10 cellular contexts compared by ENCODE assay signal in the genomic region with DNA sequence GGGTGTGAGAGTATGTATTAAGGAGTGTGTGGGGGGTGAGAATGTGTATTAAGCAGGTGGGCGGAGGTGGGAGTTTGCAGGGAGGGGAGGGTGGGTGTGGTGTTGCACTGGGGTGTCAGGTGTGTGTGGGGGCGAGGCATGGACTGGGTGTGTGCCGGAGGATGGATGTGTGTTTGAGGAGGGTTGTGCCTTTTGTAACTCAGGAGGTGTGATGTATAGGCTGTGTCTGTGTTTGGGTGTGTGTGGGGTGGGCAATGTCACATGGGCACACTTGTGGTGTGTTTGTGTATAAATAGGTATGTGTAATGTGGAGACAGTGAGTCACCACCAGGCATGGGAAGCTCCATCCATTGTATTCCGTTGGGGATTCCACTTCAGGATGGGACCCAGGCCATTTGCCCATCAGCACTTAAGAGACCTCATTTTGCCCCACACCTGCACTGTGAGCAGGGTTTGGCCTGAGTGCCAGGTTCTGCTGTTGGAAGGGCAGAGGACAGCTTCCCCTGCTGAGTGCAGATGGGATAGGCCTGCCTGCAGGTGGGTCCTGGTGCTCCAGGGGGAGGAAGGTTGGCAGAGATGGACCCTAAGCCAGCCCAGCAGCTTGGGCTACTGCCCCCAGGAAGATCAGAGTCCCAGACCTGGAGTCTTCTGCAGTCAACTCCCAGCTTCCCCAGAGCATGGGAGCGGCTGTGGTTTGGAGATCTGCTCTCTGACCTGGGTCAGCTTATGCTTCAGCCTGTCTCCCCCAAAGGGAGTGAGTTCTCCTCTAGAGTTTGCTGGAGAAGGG. TPM values are rescaled to one million over a fixed set of nuclear protein-coding genes. Genes with fewer than 3 reads are reported as not detected.
DNase-seq lines count a peak whose midpoint lies in the region; ATAC-seq and TF ChIP-seq lines count a peak whose summit lies in the region.
"Had no signal": no experiment of that assay in that cellular context is flagged by ENCODE, and none has a peak within 500 bp of the region (broad histone marks: within the 10 kb centered on the region; RNA-seq: fewer than 3 reads in every experiment).

No MANE protein-coding gene starts in this region.

- H2BK15ac ChIP-seq in IMR-90 (ENCODE audit: low read depth, low read length) = no peak overlapping the region

- no peak for ATAC-seq in IMR-90 (ENCODE audit: low read depth)
- ATAC-seq in HG02798 (IDR thresholded peaks at IDR 0.05; ENCODE audit: poor library complexity, unreplicated experiment) = no peak
- no peak for ATAC-seq in HG02852 (IDR thresholded peaks at IDR 0.05; ENCODE audit: unreplicated experiment)
- ATAC-seq in activated CD4-positive, alpha-beta T cell treated with anti-CD3 and anti-CD28 coated beads for 36 hours = no peak

- H2BK120ac ChIP-seq in IMR-90 (ENCODE audit: low read depth, low read length) = peak overlapping the region; percentile 16

- POLR2A ChIA-PET in IMR-90 (lab: Charles Lee; ENCODE audit: unreplicated experiment) = no interaction called here
- POLR2A ChIA-PET in activated CD4-positive, alpha-beta T cell treated with anti-CD3 and anti-CD28 coated beads for 36 hours (lab: Charles Lee) = no interaction called here

- no peak overlapping the region for H3K4me3 Mint-ChIP-seq in activated CD4-positive, alpha-beta T cell treated with anti-CD3 and anti-CD28 coated beads for 36 hours

- H3K4me1 Mint-ChIP-seq in activated CD4-positive, alpha-beta T cell treated with anti-CD3 and anti-CD28 coated beads for 36 hours = peaks cover 4% of the 10 kb centered on the region

- no peak overlapping the region; the same call in 1 of the 2 replicates for H3K14ac ChIP-seq in IMR-90 (replicated peaks; ENCODE audit: low read depth, low read length)

- H3K9me3 Mint-ChIP-seq in activated CD4-positive, alpha-beta T cell treated with anti-CD3 and anti-CD28 coated beads for 36 hours (ENCODE audit: low read depth) = no peaks in the 10 kb centered on the region

- BruUV-seq in IMR-90 (replicated peaks; lab: Mats Ljungman, UMichigan) = no TSS peak

- H3K56ac ChIP-seq in IMR-90 (ENCODE audit: extremely low read depth, insufficient read depth, low read length) = no peak overlapping the region

- peaks cover 24 to 60% of the 10 kb centered on the region in 2 experiments; a peak in 3 of 4 replicates for H3K79me1 ChIP-seq in IMR-90 (ENCODE audit: low read depth in 1 of 2, low read length in 2 of 2)

- peaks cover 17% of the 10 kb centered on the region; the same call in 1 of the 2 replicates for H3K9me1 ChIP-seq in IMR-90 (ENCODE audit: insufficient read depth, low read length)

- H3K27ac ChIP-seq in IMR-90 (ENCODE audit: insufficient read depth, low read length) (no peak overlapping the region), muscle layer of colon (ENCODE audit: low read depth, low read length) (peak overlapping the region; percentile 55)
- H3K27ac ChIP-seq: right lobe of liver, VCaP had no signal

- 100% methylated on average over 3 of the region's 5 CpGs; no CpG with 5 or more reads in 1 of the 2 experiments for WGBS in IMR-90 (ENCODE audit: extremely low coverage in 2 of 2, insufficient read length in 1 of 2), 2 experiments

- no peak overlapping the region for H3K23ac ChIP-seq in IMR-90 (ENCODE audit: low read depth, low read length)

- H3K4me1 ChIP-seq in IMR-90 (ENCODE audit: control insufficient read depth, insufficient read depth, low read length) (peaks cover 24% of the 10 kb centered on the region), muscle layer of colon (ENCODE audit: insufficient read depth, low read length) (peaks cover 24% of the 10 kb centered on the region)

- peak overlapping the region; percentile 78 for H2AFZ ChIP-seq in IMR-90 (replicated peaks; ENCODE audit: low read length, poor library complexity)

- H2AK5ac ChIP-seq in IMR-90 (ENCODE audit: low read depth, low read length) = peak overlapping the region; percentile 86

- no peak overlapping the region for H3K9ac ChIP-seq in IMR-90 (ENCODE audit: low read depth, low read length)
- H3K9ac ChIP-seq in muscle layer of colon (ENCODE audit: low read length) = no peak overlapping the region

- H4K5ac ChIP-seq in IMR-90 (ENCODE audit: low read depth, low read length) = peak overlapping the region; percentile 50; the same call in 1 of the 2 replicates

- H2BK5ac ChIP-seq in IMR-90 (ENCODE audit: low read depth, low read length, poor library complexity, severe bottlenecking) = peak overlapping the region; percentile 31

- no peak for TF ChIP-seq CTCF in IMR-90 (conservative IDR thresholded peaks at IDR 0.05; ENCODE audit: low read depth, low read length)

- CTCF ChIA-PET in IMR-90 (lab: Yijun Ruan, JAX) = no interaction called here
- CTCF ChIA-PET in activated CD4-positive, alpha-beta T cell treated with anti-CD3 and anti-CD28 coated beads for 36 hours (lab: Charles Lee) = no interaction called here

- H4K20me1 ChIP-seq in IMR-90 (ENCODE audit: insufficient read depth, low read length) = peaks cover 49% of the 10 kb centered on the region; the same call in 1 of the 2 replicates

- H3K4me2 ChIP-seq in IMR-90 (ENCODE audit: low read depth, low read length) = peak overlapping the region; percentile 92; the same call in 1 of the 2 replicates

- H2AK9ac ChIP-seq in IMR-90 (replicated peaks; ENCODE audit: low read depth, low read length, poor library complexity) = peak overlapping the region; percentile 51

- H3K27me3 ChIP-seq in IMR-90 (ENCODE audit: control insufficient read depth, insufficient read depth, low read length) (no peaks in the 10 kb centered on the region), muscle layer of colon (ENCODE audit: control insufficient read depth in 1 of 2, insufficient read depth in 2 of 2, low read length in 2 of 2) (no peaks in the 10 kb centered on the region)
- H3K27me3 ChIP-seq: right lobe of liver had no signal

- H3K27ac Mint-ChIP-seq in activated CD4-positive, alpha-beta T cell treated with anti-CD3 and anti-CD28 coated beads for 36 hours = no peak overlapping the region

- H4K8ac ChIP-seq in IMR-90 (ENCODE audit: low read depth in 2 of 2, low read length in 2 of 2) = peak overlapping the region in 1 of 2 experiments; percentile 66; a peak in 2 of 4 replicates

- peak overlapping the region; percentile 50; the same call in 1 of the 2 replicates for H2BK20ac ChIP-seq in IMR-90 (ENCODE audit: low read depth, low read length)

- peak; percentile 46 for DNase-seq in AG08395 (ENCODE audit: low spot score)
- DNase-seq in IMR-90 = peak; percentile 74
- DNase-seq in dermis blood vessel endothelial cell = peak; percentile 75
- no peak for DNase-seq in GM03348 (ENCODE audit: low spot score)
- DNase-seq in activated CD4-positive, alpha-beta T cell treated with anti-CD3 and anti-CD28 coated beads for 36 hours = no peak

- peak overlapping the region; percentile 47 for H3K4ac ChIP-seq in IMR-90 (ENCODE audit: low read depth, low read length)

- peaks cover 38% of the 10 kb centered on the region for H3K27me3 Mint-ChIP-seq in activated CD4-positive, alpha-beta T cell treated with anti-CD3 and anti-CD28 coated beads for 36 hours

- H3K36me3 Mint-ChIP-seq in activated CD4-positive, alpha-beta T cell treated with anti-CD3 and anti-CD28 coated beads for 36 hours (ENCODE audit: low read depth) = no peaks in the 10 kb centered on the region

- dilution Hi-C loops in IMR-90 (cut with HindIII; ENCODE audit: low sequenced_read_pairs, unreplicated experiment) = no loop called here

- H3K36me3 ChIP-seq in IMR-90 (ENCODE audit: control insufficient read depth, insufficient read depth, low read length) = no peaks in the 10 kb centered on the region
- no peaks in the 10 kb centered on the region for H3K36me3 ChIP-seq in muscle layer of colon (ENCODE audit: insufficient read depth, low read length)
- H3K36me3 ChIP-seq: right lobe of liver had no signal

- no peak for TF ChIP-seq RAD21 in IMR-90 (IDR thresholded peaks at IDR 0.05; ENCODE audit: low read length)

- H3K4me3 ChIP-seq in IMR-90 (ENCODE audit: insufficient read depth, low read depth, low read length) (no peak overlapping the region; the same call in 1 of the 2 replicates), muscle layer of colon (ENCODE audit: low read depth in 1 of 2, low read length in 2 of 2) (peak overlapping the region; percentile 31 to 65)

- peak overlapping the region; percentile 28; the same call in 1 of the 2 replicates for H3K18ac ChIP-seq in IMR-90 (ENCODE audit: low read depth, low read length)

- intact Hi-C loops in IMR-90 (cut with micrococcal nuclease) = loop anchor here (10.0 kb wide), 1 partner anchor 403 kb away; a partner anchor contains a TSS
- intact Hi-C loops in activated CD4-positive, alpha-beta T cell treated with anti-CD3 and anti-CD28 coated beads for 36 hours (cut with DNase I, micrococcal nuclease) = loop anchor here (10.0 kb wide), 2 partner anchors 123 to 403 kb away; a partner anchor contains a TSS

- TF ChIP-seq POLR2A in IMR-90 (IDR thresholded peaks at IDR 0.05; ENCODE audit: low read depth, low read length) = no peak

- H4K91ac ChIP-seq in IMR-90 (ENCODE audit: insufficient read depth, low read depth, low read length) = no peak overlapping the region

- in situ Hi-C loops in IMR-90 (cut with MboI; ENCODE audit: low sequenced_read_pairs) = no loop called here

- H3K9me3 ChIP-seq in IMR-90 (ENCODE audit: control insufficient read depth, insufficient read depth, low read length) = no peaks in the 10 kb centered on the region
- no peaks in the 10 kb centered on the region for H3K9me3 ChIP-seq in muscle layer of colon (ENCODE audit: low read length)
- H3K9me3 ChIP-seq: right lobe of liver had no signal

TF ChIP-seq in IMR-90, 13 proteins besides CTCF, POLR2A, EP300 and RAD21 (continues in another document):
- TF ChIP-seq MAFK (IDR thresholded peaks at IDR 0.05; ENCODE audit: low read depth, low read length) (no peak), NFE2L2 (IDR thresholded peaks at IDR 0.05; ENCODE audit: low read depth, low read length) (no peak), BHLHE40 (IDR thresholded peaks at IDR 0.05; ENCODE audit: low read depth, low read length) (peak; percentile 71), CEBPB (IDR thresholded peaks at IDR 0.05; ENCODE audit: low read depth, low read length) (peak; percentile 16; the same call in 1 of the 2 replicates), FOS (IDR thresholded peaks at IDR 0.05; ENCODE audit: low read depth, low read length) (peak; percentile 77)
- TF ChIP-seq, protein P1, sequence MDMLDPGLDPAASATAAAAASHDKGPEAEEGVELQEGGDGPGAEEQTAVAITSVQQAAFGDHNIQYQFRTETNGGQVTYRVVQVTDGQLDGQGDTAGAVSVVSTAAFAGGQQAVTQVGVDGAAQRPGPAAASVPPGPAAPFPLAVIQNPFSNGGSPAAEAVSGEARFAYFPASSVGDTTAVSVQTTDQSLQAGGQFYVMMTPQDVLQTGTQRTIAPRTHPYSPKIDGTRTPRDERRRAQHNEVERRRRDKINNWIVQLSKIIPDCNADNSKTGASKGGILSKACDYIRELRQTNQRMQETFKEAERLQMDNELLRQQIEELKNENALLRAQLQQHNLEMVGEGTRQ (IDR thresholded peaks at IDR 0.05; ENCODE audit: low read depth, low read length) = peak; percentile 84

RNA-seq across cellular contexts. Expression of a gene that starts 5.9 kb away (rescaled TPM):
- total RNA-seq in IMR-90 (2012; rRNA removed) (1.4 and 1.6 TPM in 2 replicates), dermis blood vessel endothelial cell (12.1 and 15.1 TPM in 2 replicates)
- 4.2 and 4.4 TPM in 2 replicates for polyA plus RNA-seq in IMR-90 (2012; rRNA removed)
- polyA plus RNA-seq in IMR-90 (2012; cell fraction: cytosol; rRNA removed) = 3.2 and 6.3 TPM in 2 replicates
- 6.9 and 11.9 TPM in 2 replicates for polyA plus RNA-seq in IMR-90 (2012; cell fraction: nucleus; rRNA removed; ENCODE audit: low replicate concordance)
- total RNA-seq in activated CD4-positive, alpha-beta T cell treated with anti-CD3 and anti-CD28 coated beads for 36 hours = under 1 TPM; 0.05 to 0.09 TPM

Comparison
In these comparisons a context has a peak if more than half of its experiments do, and no peak if none do; other contexts are left out.
1. DNase-seq: peak in AG08395 (single experiment), IMR-90 (single experiment) and dermis blood vessel endothelial cell (single experiment); none in GM03348 (single experiment) and activated CD4-positive, alpha-beta T cell treated with anti-CD3 and anti-CD28 coated beads for 36 hours (single experiment).